ENCODE assay signal across 27 cellular contexts in the genomic region with DNA sequence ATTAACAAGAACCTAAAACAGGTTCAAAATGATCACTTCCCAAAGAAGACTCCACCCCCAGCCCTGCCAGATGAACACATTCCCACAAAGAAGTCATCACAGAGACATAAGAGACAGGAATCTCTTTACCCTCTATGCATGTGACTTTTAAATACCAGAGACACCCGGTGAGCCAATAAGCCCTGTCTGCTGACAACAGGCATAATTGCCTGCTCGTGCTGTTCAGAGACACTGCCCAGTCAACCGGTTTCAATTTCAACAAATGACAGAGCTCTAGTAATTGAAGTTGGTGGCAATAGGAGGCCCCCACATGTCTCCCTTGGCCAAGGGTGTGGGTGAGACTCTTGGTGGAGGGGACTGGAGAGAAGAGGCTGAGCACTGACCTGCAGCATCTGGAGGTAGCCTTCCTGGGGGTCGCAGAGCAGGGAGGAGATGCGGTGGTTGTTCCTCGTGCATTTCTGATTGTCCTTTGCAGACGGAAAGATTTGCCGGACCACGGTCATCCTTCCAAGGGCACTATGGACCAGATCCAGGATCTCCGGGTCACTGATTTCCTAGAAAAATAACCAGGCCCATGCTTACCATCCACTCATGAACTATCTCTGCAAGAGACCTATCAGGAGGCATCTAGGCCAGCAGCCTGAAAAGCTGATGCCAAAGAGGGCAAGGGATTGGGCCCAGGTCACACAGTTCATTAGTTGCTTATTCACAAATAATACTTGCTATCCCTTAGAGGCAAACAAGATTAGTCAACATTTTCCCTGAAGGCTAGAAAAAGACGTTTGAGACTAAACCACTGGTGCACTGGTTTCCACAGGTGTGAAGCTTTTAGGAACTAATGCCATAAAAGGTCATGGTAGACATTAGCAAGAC.
"Had no signal": no experiment of that assay in that cellular context is flagged by ENCODE, and none has a peak within 500 bp of the region (broad histone marks: within the 10 kb centered on the region; RNA-seq: fewer than 3 reads in every experiment).

No MANE protein-coding gene starts in this region.

- H3K27ac Mint-ChIP-seq: naive thymus-derived CD8-positive, alpha-beta T cell; nephron; stimulated activated naive CD8-positive, alpha-beta T cell treated with anti-CD3 and anti-CD28 coated beads, Interleukin-15, Interleukin-2, amounts not matched to agents 100 ng/mL and 50 ng/mL, for 24 hours had no signal

- H3K9me3 Mint-ChIP-seq: naive thymus-derived CD8-positive, alpha-beta T cell; nephron; neural crest cell; stimulated activated naive CD8-positive, alpha-beta T cell treated with anti-CD3 and anti-CD28 coated beads, Interleukin-15, Interleukin-2, amounts not matched to agents 100 ng/mL and 50 ng/mL, for 24 hours had no signal

- H3K27ac ChIP-seq: heart left ventricle, left lung, lower lobe of right lung, pancreas, prostate gland, skin epidermis, tibial nerve, upper lobe of left lung had no signal

- H3K9me3 ChIP-seq: heart left ventricle, left lung, lower lobe of right lung, pancreas, prostate gland, tibial nerve, upper lobe of left lung had no signal

- H3K4me1 Mint-ChIP-seq: naive thymus-derived CD8-positive, alpha-beta T cell had no signal

- H3K36me3 Mint-ChIP-seq: naive thymus-derived CD8-positive, alpha-beta T cell had no signal

- H3K36me3 ChIP-seq: heart left ventricle, left lung, lower lobe of right lung, pancreas, prostate gland, tibial nerve, upper lobe of left lung had no signal

- H3K27me3 ChIP-seq: heart left ventricle, left lung, pancreas, tibial nerve, upper lobe of left lung had no signal

- FAIRE-seq: keratinocyte, pancreas had no signal

- DNase-seq: heart left ventricle; kidney glomerular epithelial cell; left cardiac atrium; left lung; lower lobe of right lung; mammary epithelial cell; mesenchymal stem cell; naive thymus-derived CD8-positive, alpha-beta T cell; nucleus accumbens; pancreas; posterior cingulate gyrus; retina; right cardiac atrium; stimulated activated CD4-positive, alpha-beta T cell treated with anti-CD3 and anti-CD28 coated beads, Interleukin-12 subunit alpha, Interleukin-12 subunit beta, amount 100 ng/mL, for 4 hours; stimulated activated CD4-positive, alpha-beta T cell treated with anti-CD3 and anti-CD28 coated beads, Interleukin-15, amount 100 ng/mL, for 24 hours; stimulated activated CD4-positive, alpha-beta T cell treated with anti-CD3 and anti-CD28 coated beads, Interleukin-2, amount 100 ng/mL, for 24 hours; stimulated activated CD4-positive, alpha-beta T cell treated with anti-CD3 and anti-CD28 coated beads, Interleukin-4, amount 100 ng/mL, for 1 hour; stimulated activated naive CD4-positive, alpha-beta T cell; upper lobe of left lung had no signal

- H3K4me1 ChIP-seq: heart left ventricle, left lung, lower lobe of right lung, pancreas, prostate gland, upper lobe of left lung had no signal

- H3K4me3 ChIP-seq: heart left ventricle, left lung, lower lobe of right lung, pancreas, prostate gland, skin epidermis, tibial nerve, upper lobe of left lung had no signal

- ATAC-seq: heart left ventricle; left cardiac atrium; left lung; lower lobe of right lung; naive thymus-derived CD8-positive, alpha-beta T cell; pancreas; right cardiac atrium; sciatic nerve had no signal

- H3K4me3 Mint-ChIP-seq: naive thymus-derived CD8-positive, alpha-beta T cell; nephron; neural crest cell; stimulated activated naive CD8-positive, alpha-beta T cell treated with anti-CD3 and anti-CD28 coated beads, Interleukin-15, Interleukin-2, amounts not matched to agents 100 ng/mL and 50 ng/mL, for 24 hours had no signal
